8 cellular contexts compared by ENCODE assay signal in the genomic region with DNA sequence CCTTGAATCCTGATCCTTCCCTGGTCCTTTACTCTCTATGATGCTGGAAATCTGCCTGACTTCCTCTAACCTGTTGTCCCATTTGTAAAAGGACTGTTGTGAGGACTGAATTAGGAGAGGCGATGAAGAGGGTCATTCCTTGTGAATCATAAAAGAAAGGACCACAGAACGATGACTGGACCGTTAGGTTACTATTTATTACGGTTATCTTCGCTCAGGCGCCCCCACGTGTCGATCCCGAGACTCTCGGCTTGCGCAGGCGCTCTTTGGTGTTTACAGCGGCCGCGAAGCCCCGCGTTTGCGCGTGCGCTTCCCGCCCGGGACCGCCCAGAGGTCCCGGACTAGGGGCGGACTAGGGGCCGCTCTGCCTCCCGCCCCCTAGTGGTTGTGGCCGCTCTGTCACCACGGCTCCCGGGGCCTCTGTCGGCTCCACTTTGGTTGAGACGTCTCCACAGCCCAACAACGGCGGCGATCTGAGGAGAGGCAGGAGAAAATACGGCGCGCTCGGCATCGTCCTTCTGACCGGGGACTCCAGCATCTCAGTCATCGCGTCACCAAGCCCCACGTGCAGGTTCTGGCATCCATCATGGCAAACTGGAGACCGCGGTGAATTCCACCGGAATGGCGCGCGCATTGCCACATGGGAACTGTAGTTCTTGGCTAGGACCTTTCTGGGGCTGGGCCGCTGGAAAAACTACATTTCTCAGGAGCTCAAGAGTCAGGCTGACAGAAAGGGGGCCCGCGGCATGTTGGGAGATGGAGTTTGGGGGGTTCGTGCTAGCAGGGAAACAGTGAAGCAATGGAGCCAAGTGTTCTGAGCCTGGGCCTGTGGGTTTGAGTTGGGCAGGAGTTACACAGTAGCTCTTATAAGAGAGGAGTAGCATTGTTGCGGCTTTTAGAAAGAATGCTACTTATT. TPM values are rescaled to one million over a fixed set of nuclear protein-coding genes. Genes with fewer than 3 reads are reported as not detected.
DNase-seq lines count a peak whose midpoint lies in the region; ATAC-seq, FAIRE-seq and TF ChIP-seq lines count a peak whose summit lies in the region.

A gene with protein sequence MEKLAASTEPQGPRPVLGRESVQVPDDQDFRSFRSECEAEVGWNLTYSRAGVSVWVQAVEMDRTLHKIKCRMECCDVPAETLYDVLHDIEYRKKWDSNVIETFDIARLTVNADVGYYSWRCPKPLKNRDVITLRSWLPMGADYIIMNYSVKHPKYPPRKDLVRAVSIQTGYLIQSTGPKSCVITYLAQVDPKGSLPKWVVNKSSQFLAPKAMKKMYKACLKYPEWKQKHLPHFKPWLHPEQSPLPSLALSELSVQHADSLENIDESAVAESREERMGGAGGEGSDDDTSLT (minus strand): TSS at position 596 of the 916 bp plus-strand sequence. CDS start 12,866 bp downstream, outside the sequence.

- no peaks in the 10 kb centered on the region for H3K27me3 ChIP-seq in keratinocyte (ENCODE audit: control insufficient read depth, extremely low read depth, insufficient read depth, low read length)

- FAIRE-seq in keratinocyte (lab: Jason Lieb, UNC): peak; percentile 86

- H3K4me1 ChIP-seq in keratinocyte (ENCODE audit: control insufficient read depth, extremely low read depth, insufficient read depth, low read length): peaks cover 24% of the 10 kb centered on the region

- H3K9ac ChIP-seq in keratinocyte (ENCODE audit: control insufficient read depth, extremely low read depth, insufficient read depth, low read length): peak within 1 kb of the TSS; percentile 86

- H3K36me3 ChIP-seq in keratinocyte (ENCODE audit: control insufficient read depth in 2 of 2, extremely low read depth in 1 of 2, insufficient read depth in 2 of 2, low read length in 2 of 2): no peaks in the 10 kb centered on the region

- ATAC-seq in GM19043 (IDR thresholded peaks at IDR 0.05; ENCODE audit: low read depth, unreplicated experiment): peak; percentile 78
- ATAC-seq in HG03378 (IDR thresholded peaks at IDR 0.05; ENCODE audit: unreplicated experiment): peak; percentile 70

- H4K20me1 ChIP-seq in keratinocyte (ENCODE audit: control insufficient read depth, extremely low read depth, insufficient read depth, low read length): no peaks in the 10 kb centered on the region

- no peaks in the 10 kb centered on the region for H3K9me3 ChIP-seq in keratinocyte (ENCODE audit: control insufficient read depth, low read depth, low read length)

- H3K79me2 ChIP-seq in keratinocyte (ENCODE audit: control insufficient read depth, insufficient read depth, low read length): no peaks in the 10 kb centered on the region

- TF ChIP-seq CTCF in keratinocyte (optimal IDR thresholded peaks at IDR 0.05 in 1 of 3, IDR thresholded peaks at IDR 0.05 in 1 of 3, conservative IDR thresholded peaks at IDR 0.05 in 1 of 3; ENCODE audit: extremely low read depth in 1 of 3, insufficient read depth in 2 of 3, low read length in 3 of 3): peak in 2 of 3 experiments; percentile 86 to 96

- DNase-seq in Ammon's horn (ENCODE audit: low spot score) (peak; percentile 98), NCI-H460 (ENCODE audit: extremely low read depth, low read depth) (peak; percentile 89), cerebellum (ENCODE audit: low spot score) (peak; percentile 96), keratinocyte (ENCODE audit: low read depth, low spot score) (no peak)
- DNase-seq in activated CD4-positive, CD25-positive, alpha-beta regulatory T cell treated with anti-CD3 and anti-CD28 coated beads, Interleukin-2, amount 50 U/mL, for 72 hours: peak; percentile 97
- peak; percentile 95 for DNase-seq in stimulated activated CD4-positive, alpha-beta T cell treated with anti-CD3 and anti-CD28 coated beads, Interleukin-15, amount 100 ng/mL, for 24 hours

- dilution Hi-C loops in keratinocyte (cut with MboI; ENCODE audit: extremely low pct_ligation_motif_present, low sequenced_read_pairs): no loop called here

- peak within 1 kb of the TSS; percentile 97 for H2AFZ ChIP-seq in keratinocyte (ENCODE audit: control insufficient read depth, low read length)

- H3K4me3 ChIP-seq in keratinocyte (ENCODE audit: control insufficient read depth in 2 of 3, extremely low read depth in 1 of 3, insufficient read depth in 2 of 3, low read depth in 1 of 3, low read length in 3 of 3): peak within 1 kb of the TSS; percentile 59 to 84 (median 74)

- H3K9me1 ChIP-seq in keratinocyte (ENCODE audit: control insufficient read depth, extremely low read depth, insufficient read depth, low read length): no peaks in the 10 kb centered on the region

- H3K4me2 ChIP-seq in keratinocyte (ENCODE audit: control insufficient read depth, extremely low read depth, insufficient read depth, low read depth, low read length): peak within 1 kb of the TSS; percentile 90

- H3K27ac ChIP-seq in keratinocyte (ENCODE audit: control insufficient read depth, insufficient read depth, low read length): peak within 1 kb of the TSS; percentile 92

RNA-seq across cellular contexts. Expression of the gene that starts here (rescaled TPM):
- 4.3 and 7.4 TPM in 2 replicates for total RNA-seq in NCI-H460 (2014; rRNA removed; shearing (Covaris generic))
- polyA plus RNA-seq in NCI-H460 (2014; cell fraction: nucleus; rRNA removed): 2.4 and 9.2 TPM in 2 replicates
- 14.5 TPM for total RNA-seq in cerebellum
- polyA plus RNA-seq in keratinocyte: 67.0 to 115 TPM (median 79.2 TPM) in 3 replicates
- polyA plus RNA-seq in keratinocyte (2011; ENCODE audit: low read depth): 37.5 TPM
- polyA plus RNA-seq in keratinocyte (2011; cell fraction: cytosol; rRNA removed): 85.7 and 109 TPM in 2 replicates
- 33.0 and 34.4 TPM in 2 replicates for polyA plus RNA-seq in keratinocyte (2011; cell fraction: nucleus; rRNA removed)
- polyA plus RNA-seq in keratinocyte (2012; ENCODE audit: low replicate concordance): 60.4 and 67.0 TPM in 2 replicates
- 60.1 to 123 TPM (median 113 TPM) in 3 replicates for polyA minus RNA-seq in keratinocyte
- polyA minus RNA-seq in keratinocyte (2011; cell fraction: cytosol; rRNA and poly(A)+ RNA removed): 104 TPM
- 18.1 and 21.2 TPM in 2 replicates for polyA minus RNA-seq in keratinocyte (2011; cell fraction: nucleus; rRNA and poly(A)+ RNA removed)
